1 cellular context compared by ENCODE assay signal in genomic region chr11:7417328-7417727, GRCh38.
TF ChIP-seq lines count a peak whose summit lies in the region.

No MANE protein-coding gene starts in this region.

TF ChIP-seq in H1, 55 proteins besides CTCF, POLR2A, EP300 and RAD21 (continued from another document):
- no peak for TF ChIP-seq CHD7 (IDR thresholded peaks at IDR 0.05; ENCODE audit: insufficient replicate concordance, low read length)
- peak; percentile 95 for TF ChIP-seq TCF12 (IDR thresholded peaks at IDR 0.05; ENCODE audit: low read depth, low read length)
- TF ChIP-seq SIX5 (IDR thresholded peaks at IDR 0.05; ENCODE audit: low read depth, low read length), result no peak
- no peak for TF ChIP-seq BRCA1 (IDR thresholded peaks at IDR 0.05; ENCODE audit: low read depth, low read length)
- TF ChIP-seq RXRA (IDR thresholded peaks at IDR 0.05; ENCODE audit: insufficient read depth, low read depth, low read length), result no peak
- TF ChIP-seq HDAC6 (IDR thresholded peaks at IDR 0.05; ENCODE audit: low read depth, low read length), result no peak
- no peak for TF ChIP-seq HDAC2 (IDR thresholded peaks at IDR 0.05; ENCODE audit: borderline replicate concordance in 1 of 2, low read depth in 2 of 2, low read length in 2 of 2)
- TF ChIP-seq SRF (IDR thresholded peaks at IDR 0.05; ENCODE audit: low read depth, low read length), result no peak
- no peak for TF ChIP-seq JUND (IDR thresholded peaks at IDR 0.05; ENCODE audit: low read length)
